ENCODE assay signal across 1 cellular context in genomic region chr7:37150180-37150579, GRCh38.
TF ChIP-seq lines count a peak whose summit lies in the region.

No MANE protein-coding gene starts in this region.

TF ChIP-seq in HepG2, 621 proteins besides CTCF, POLR2A, EP300 and RAD21 (continued from another document):
- TF ChIP-seq ZNF362 (CRISPR knock-in tag; IDR thresholded peaks at IDR 0.05; ENCODE audit: borderline replicate concordance) (peak; percentile 91), AHDC1 (CRISPR knock-in tag; IDR thresholded peaks at IDR 0.05; ENCODE audit: borderline replicate concordance) (peak; percentile 69; the same call in 1 of the 2 replicates), FOXP1 (IDR thresholded peaks at IDR 0.05) (no peak), FOXP1 (CRISPR knock-in tag; IDR thresholded peaks at IDR 0.05) (peak; percentile 39; the same call in 1 of the 2 replicates), ZKSCAN1 (IDR thresholded peaks at IDR 0.05; ENCODE audit: low read length) (peak; percentile 58), RCOR2 (CRISPR knock-in tag; IDR thresholded peaks at IDR 0.05) (peak; percentile 82), ZNF451 (CRISPR knock-in tag; IDR thresholded peaks at IDR 0.05) (no peak), TARDBP (CRISPR knock-in tag; IDR thresholded peaks at IDR 0.05) (no peak), POGZ (CRISPR knock-in tag; IDR thresholded peaks at IDR 0.05) (peak; percentile 40; the same call in 1 of the 2 replicates), FOXA1 (IDR thresholded peaks at IDR 0.05) (no peak), FOXA1 (CRISPR knock-in tag; IDR thresholded peaks at IDR 0.05) (0 out of 2 replicates have a peak, but pooled peaks have one; percentile 35), MATR3 (CRISPR knock-in tag; IDR thresholded peaks at IDR 0.05) (no peak), ZMYM2 (CRISPR knock-in tag; IDR thresholded peaks at IDR 0.05) (peak; percentile 70; the same call in 1 of the 2 replicates), ZMYM3 (CRISPR knock-in tag; IDR thresholded peaks at IDR 0.05) (peak; percentile 56; the same call in 1 of the 2 replicates), KDM1A (CRISPR knock-in tag; IDR thresholded peaks at IDR 0.05) (peak; percentile 91), BCL6 (CRISPR knock-in tag; IDR thresholded peaks at IDR 0.05) (peak; percentile 25; the same call in 1 of the 2 replicates), HNRNPK (IDR thresholded peaks at IDR 0.05; ENCODE audit: low read depth, low read length, poor library complexity, severe bottlenecking) (no peak), CHD4 (IDR thresholded peaks at IDR 0.05; ENCODE audit: borderline replicate concordance, low read length) (peak; percentile 59; the same call in 1 of the 2 replicates), SOX13 (IDR thresholded peaks at IDR 0.05) (no peak), SOX13 (CRISPR knock-in tag; conservative IDR thresholded peaks at IDR 0.05 in 1 of 2, IDR thresholded peaks at IDR 0.05 in 1 of 2) (peak in 1 of 2 experiments; percentile 65; a peak in 2 of 4 replicates), MIER3 (CRISPR knock-in tag; IDR thresholded peaks at IDR 0.05; ENCODE audit: borderline replicate concordance) (no peak), ARID3A (IDR thresholded peaks at IDR 0.05; ENCODE audit: low read depth, low read length) (peak; percentile 64), SKI (IDR thresholded peaks at IDR 0.05; ENCODE audit: partially characterized antibody) (no peak), ISL2 (CRISPR knock-in tag; IDR thresholded peaks at IDR 0.05) (no peak; the same call in 1 of the 2 replicates), ZMYM4 (CRISPR knock-in tag; IDR thresholded peaks at IDR 0.05) (peak; percentile 30; the same call in 1 of the 2 replicates), NCOR1 (IDR thresholded peaks at IDR 0.05; ENCODE audit: borderline replicate concordance, low read length) (peak; percentile 49; the same call in 1 of the 2 replicates), BORCS8-MEF2B (CRISPR knock-in tag; IDR thresholded peaks at IDR 0.05) (no peak)
